In genomic region chr20:13299401-13299800, GRCh38 we compare ENCODE assay signal across 23 cellular contexts.
"Had no signal": no experiment of that assay in that cellular context is flagged by ENCODE, and none has a peak within 500 bp of the region (broad histone marks: within the 10 kb centered on the region; RNA-seq: fewer than 3 reads in every experiment).

No MANE protein-coding gene starts in this region.

- DNase-seq: activated CD4-positive, alpha-beta T cell treated with anti-CD3 and anti-CD28 coated beads for 36 hours; activated CD4-positive, CD25-positive, alpha-beta regulatory T cell; activated CD8-positive, alpha-beta T cell treated with anti-CD3 and anti-CD28 coated beads, Interleukin-2, amount 10 ng/mL, durations not matched to agents 7 days and 5 days; activated effector memory CD4-positive, alpha-beta T cell treated with Interleukin-2 at 50 U/mL for 16 hours; activated naive CD4-positive, alpha-beta T cell treated with anti-CD3 and anti-CD28 coated beads for 36 hours; activated naive CD8-positive, alpha-beta T cell treated with anti-CD3 and anti-CD28 coated beads for 36 hours; adrenal gland; cerebellar nuclear complex; colonic mucosa; effector CD8-positive, alpha-beta T cell; lower lobe of right lung; mesenchymal stem cell; natural killer cell; stimulated activated CD4-positive, alpha-beta T cell treated with anti-CD3 and anti-CD28 coated beads, Interleukin-15, amount 100 ng/mL, for 24 hours; stimulated activated CD4-positive, alpha-beta T cell treated with anti-CD3 and anti-CD28 coated beads, Interleukin-2, amount 100 ng/mL, for 24 hours; stimulated activated naive B cell treated with anti-CD40 and anti-IgM and Interleukin-4, amounts not matched to agents 10 μg/mL and 1 μg/mL and 100 μg/mL, for 72 hours had no signal

- H3K4me3 ChIP-seq: adrenal gland, ascending aorta, cardiac muscle cell, colonic mucosa, left lung, lower lobe of right lung, neural progenitor cell, suprapubic skin, tibial nerve had no signal

- H3K36me3 ChIP-seq: adrenal gland, ascending aorta, cardiac muscle cell, colonic mucosa, left lung, lower lobe of right lung, neural progenitor cell had no signal

- H3K9ac ChIP-seq: neural progenitor cell had no signal

- ATAC-seq: activated CD4-positive, alpha-beta T cell treated with anti-CD3 and anti-CD28 coated beads for 36 hours; activated CD8-positive, alpha-beta T cell treated with anti-CD3 and anti-CD28 coated beads, Interleukin-2, amount 10 ng/mL, durations not matched to agents 7 days and 5 days; left lung; lower lobe of right lung; natural killer cell; right cardiac atrium; stimulated activated naive B cell treated with anti-CD40 and anti-IgM and Interleukin-4, amounts not matched to agents 10 μg/mL and 1 μg/mL and 100 μg/mL, for 72 hours had no signal

- H3K27me3 ChIP-seq: adrenal gland, ascending aorta, cardiac muscle cell, colonic mucosa, left lung, neural progenitor cell, suprapubic skin, tibial nerve had no signal

- H3K4me1 ChIP-seq: adrenal gland, ascending aorta, colonic mucosa, left lung, lower lobe of right lung, neural progenitor cell, suprapubic skin, tibial nerve had no signal

- H2AFZ ChIP-seq: neural progenitor cell had no signal

- H3K4me2 ChIP-seq: neural progenitor cell had no signal

- H3K9me3 ChIP-seq: adrenal gland, ascending aorta, colonic mucosa, left lung, lower lobe of right lung, suprapubic skin had no signal

- H3K27ac ChIP-seq: adrenal gland, ascending aorta, cardiac muscle cell, colonic mucosa, left lung, lower lobe of right lung, neural progenitor cell, suprapubic skin, tibial nerve had no signal
